ENCODE assay signal across 9 cellular contexts in the genomic region with DNA sequence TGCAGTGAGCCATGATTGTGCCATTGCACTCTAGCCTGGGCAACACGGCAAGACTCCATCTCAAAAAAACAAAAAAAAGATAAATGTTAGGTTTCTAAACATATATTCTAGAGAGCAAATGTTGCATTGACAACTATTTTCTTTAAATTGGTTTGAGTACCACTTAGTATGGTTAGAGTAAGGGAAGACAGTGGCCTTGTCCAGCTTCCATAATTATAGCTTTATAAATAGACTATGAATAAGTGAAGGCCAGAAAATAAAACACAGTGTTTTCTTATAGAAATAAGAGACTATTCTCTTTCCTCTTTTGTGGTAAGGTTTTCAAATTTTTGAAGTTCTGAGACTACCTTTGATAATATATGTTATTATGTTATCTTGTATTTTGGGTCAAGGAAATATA.
"Had no signal": no experiment of that assay in that cellular context is flagged by ENCODE, and none has a peak within 500 bp of the region (broad histone marks: within the 10 kb centered on the region; RNA-seq: fewer than 3 reads in every experiment).

No MANE protein-coding gene starts in this region.

- H3K27ac Mint-ChIP-seq: HFFc6 had no signal

- H3K27ac ChIP-seq: GM23248 had no signal

- H3K9me3 Mint-ChIP-seq: GM23338, H9, HFFc6 had no signal

- H3K4me3 Mint-ChIP-seq: GM23338, H9, HFFc6 had no signal

- H3K4me3 ChIP-seq: GM23248, GM23338, HAP-1 had no signal

- H3K9me3 ChIP-seq: HAP-1 had no signal

- DNase-seq: GM23248, GOT3, H7, H9, HCEC 1CT, HFFc6 had no signal

- ATAC-seq: GM23338, HCT116 had no signal
